Comparison of ENCODE assay signal across 8 cellular contexts in the genomic region with DNA sequence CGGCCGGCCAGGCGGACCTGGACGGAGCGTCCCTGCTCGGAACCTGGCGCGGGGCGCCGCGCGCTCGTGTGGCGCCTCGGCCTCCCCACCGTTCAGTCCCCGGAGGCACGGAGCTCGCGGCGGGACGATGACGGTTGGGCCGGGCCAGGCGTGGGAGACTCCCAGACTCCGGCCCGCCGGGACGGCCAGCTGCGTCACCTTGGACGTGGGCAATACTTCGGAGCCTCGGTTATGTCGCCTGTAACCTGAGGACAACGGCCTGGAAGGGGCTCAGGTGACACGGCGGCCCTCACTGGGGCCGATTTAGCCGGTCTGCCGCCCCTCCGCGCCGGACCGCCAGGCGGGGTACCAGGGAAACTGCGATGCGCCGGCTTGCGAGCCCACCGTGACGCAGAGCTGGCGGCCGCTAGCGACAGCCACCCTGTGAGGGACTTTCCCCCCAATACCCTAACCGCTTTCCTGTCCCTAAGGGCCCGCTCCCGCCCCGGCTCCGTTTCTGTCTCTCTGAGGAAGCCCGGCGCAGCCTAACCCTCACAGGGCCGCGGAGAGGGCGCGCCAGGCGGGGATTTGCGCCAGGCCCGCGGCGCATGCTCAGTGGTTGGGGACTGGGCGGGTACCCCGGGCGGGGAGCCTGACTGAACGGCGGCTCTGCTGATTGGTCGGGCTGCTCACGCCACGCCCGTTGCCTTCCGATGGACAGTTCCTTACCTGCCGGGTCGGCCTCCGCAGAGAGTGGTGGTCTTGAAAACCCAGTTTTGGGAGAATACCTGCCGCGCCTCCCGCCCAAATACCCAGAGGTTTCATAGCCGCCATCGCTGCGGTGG.
DNase-seq lines count a peak whose midpoint lies in the region; ATAC-seq and TF ChIP-seq lines count a peak whose summit lies in the region.

No MANE protein-coding gene starts in this region.

- CTCF ChIA-PET in activated B cell treated with CpG ODN at 0.5 μM for 24 hours (lab: Charles Lee): interaction anchor here (2.2 kb wide), 1 partner anchor 89 kb away, joined by 6 read pairs; no protein-coding TSS in a partner anchor

- no peak for TF ChIP-seq CTCF in activated B cell treated with CpG ODN at 0.5 μM for 24 hours (IDR thresholded peaks at IDR 0.05)

- peak; percentile 80 for ATAC-seq in HG03039 (IDR thresholded peaks at IDR 0.05; ENCODE audit: unreplicated experiment)
- ATAC-seq in activated B cell treated with CpG ODN at 0.5 μM for 24 hours (ENCODE audit: low read depth): peak; percentile 81

- H3K9me3 Mint-ChIP-seq in activated B cell treated with CpG ODN at 0.5 μM for 24 hours: no peaks in the 10 kb centered on the region
- H3K9me3 Mint-ChIP-seq in immature natural killer cell: no peaks in the 10 kb centered on the region

- H3K4me1 Mint-ChIP-seq in activated B cell treated with CpG ODN at 0.5 μM for 24 hours: peaks cover 32% of the 10 kb centered on the region
- H3K4me1 Mint-ChIP-seq in immature natural killer cell: peaks cover 28 to 34% of the 10 kb centered on the region in 2 donors

- H3K27me3 Mint-ChIP-seq in activated B cell treated with CpG ODN at 0.5 μM for 24 hours: peaks cover 2% of the 10 kb centered on the region
- H3K27me3 Mint-ChIP-seq in immature natural killer cell (ENCODE audit: low read depth in 3 of 3): peaks cover 12 to 19% (median 14%) of the 10 kb centered on the region in 3 donors

- peak overlapping the region; percentile 98 for H3K4me3 Mint-ChIP-seq in activated B cell treated with CpG ODN at 0.5 μM for 24 hours
- H3K4me3 Mint-ChIP-seq in immature natural killer cell: peak overlapping the region; percentile 93 to 100 (median 96)

- DNase-seq in NCI-H524 (lab: John Stamatoyannopoulos, UW): peak; percentile 75 to 79
- DNase-seq in NCI-H524 treated with DMSO at 0.1 percent for 48 hours (lab: John Stamatoyannopoulos, UW): no peak
- peak; percentile 59 for DNase-seq in NCI-H2107 (lab: John Stamatoyannopoulos, UW)
- peak; percentile 92 for DNase-seq in activated B cell treated with CpG ODN at 0.5 μM for 24 hours
- DNase-seq in caudate nucleus (lab: John Stamatoyannopoulos, UW): peak in 60 of 61 donors; percentile 52 to 95 (median 89)
- peak; percentile 89 to 91 (median 90) for DNase-seq in immature natural killer cell
- peak; percentile 59 for DNase-seq in smooth muscle cell of the brain vasculature (ENCODE audit: low read depth, low spot score)

- peak overlapping the region; percentile 96 for H3K27ac Mint-ChIP-seq in activated B cell treated with CpG ODN at 0.5 μM for 24 hours
- peak overlapping the region; percentile 91 to 98 (median 96) for H3K27ac Mint-ChIP-seq in immature natural killer cell

- peaks cover 8% of the 10 kb centered on the region for H3K36me3 Mint-ChIP-seq in activated B cell treated with CpG ODN at 0.5 μM for 24 hours (ENCODE audit: low read depth)
- H3K36me3 Mint-ChIP-seq in immature natural killer cell: peaks cover 0 to 4% (median 0%) of the 10 kb centered on the region in 3 donors

- intact Hi-C loops in activated B cell treated with CpG ODN at 0.5 μM for 24 hours (cut with micrococcal nuclease): loop anchor here (1.0 to 10.0 kb wide), 16 partner anchors 35 to 1863 kb away; partner anchors contain the start of genes CLYBL, GGACT, GPR18 and MBNL2

- POLR2A ChIA-PET in activated B cell treated with CpG ODN at 0.5 μM for 24 hours (lab: Charles Lee): interaction anchor here (0.5 to 2.6 kb wide), 6 partner anchors 37 to 519 kb away, joined by 3 to 9 read pairs (median 4); partner anchors contain the start of genes CLYBL, GPR18 and UBAC2

- H3K27ac ChIP-seq in caudate nucleus (ENCODE audit: low read depth, low read length): peak overlapping the region; percentile 90
